19 cellular contexts compared by ENCODE assay signal in the genomic region with DNA sequence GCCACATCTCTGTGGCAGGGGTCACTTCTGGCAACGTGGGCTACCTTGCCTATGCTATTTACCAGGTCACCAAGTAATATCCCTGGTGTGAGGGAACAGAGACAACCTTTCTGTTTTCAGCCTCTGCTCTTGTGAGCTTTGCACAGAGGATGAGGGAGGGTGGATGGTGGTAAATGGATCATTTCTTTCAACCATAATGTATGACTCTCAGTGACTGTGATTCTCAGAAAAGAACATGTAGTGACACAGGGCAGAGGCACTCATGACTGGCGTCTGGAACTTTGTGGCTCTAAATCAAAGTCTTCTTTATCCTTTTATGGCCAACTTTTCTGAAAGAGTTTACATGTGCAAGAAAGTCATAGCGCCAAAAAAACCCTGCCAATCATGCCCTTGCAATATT.
DNase-seq lines count a peak whose midpoint lies in the region; ATAC-seq and TF ChIP-seq lines count a peak whose summit lies in the region.
"Had no signal": no experiment of that assay in that cellular context is flagged by ENCODE, and none has a peak within 500 bp of the region (broad histone marks: within the 10 kb centered on the region; RNA-seq: fewer than 3 reads in every experiment).

No MANE protein-coding gene starts in this region.

- H2BK12ac ChIP-seq in H9 (ENCODE audit: insufficient read length, low read depth, low read length) = no peak overlapping the region

- no peak overlapping the region for H3T11ph ChIP-seq in H9 (ENCODE audit: low read length)

- no peak overlapping the region for H3K27ac ChIP-seq in H9 (ENCODE audit: insufficient read length, low read depth, low read length)
- H3K27ac ChIP-seq: 22Rv1; A549; BLaER1 treated with 17β-estradiol and CSF1 and Interleukin-3, amounts not matched to agents 10 nM and 100 nM; C4-2B had no signal

- H4K5ac ChIP-seq in H9 (ENCODE audit: insufficient read length, low read depth, low read length) = no peak overlapping the region

- peak; percentile 11 for DNase-seq in activated CD4-positive, alpha-beta T cell treated with anti-CD3 and anti-CD28 coated beads, Interleukin-2, amount 10 ng/mL, durations not matched to agents 24 days and 14 days
- no peak for DNase-seq in activated CD4-positive, alpha-beta T cell treated with anti-CD3 and anti-CD28 coated beads for 48 hours
- DNase-seq in lower leg skin (ENCODE audit: low spot score in 2 of 2) = peak; percentile 8 to 48
- peak; percentile 32 for DNase-seq in osteocyte (ENCODE audit: extremely low spot score, unreplicated experiment)
- no peak for DNase-seq in H9
- DNase-seq in NCI-H1436 treated with DMSO at 0.1 percent for 48 hours (lab: John Stamatoyannopoulos, UW) = no peak
- DNase-seq: AML-193; Caco-2; Calu3; CD4-positive, alpha-beta T cell; CD8-positive, alpha-beta T cell; DMS79 treated with DMSO at 0.1 percent for 48 hours; GF-D8 had no signal

- H2BK20ac ChIP-seq in H9 (ENCODE audit: low read depth, low read length, poor library complexity, severe bottlenecking) = no peak overlapping the region

- no peaks in the 10 kb centered on the region for H3K9me3 Mint-ChIP-seq in activated CD4-positive, alpha-beta T cell treated with anti-CD3 and anti-CD28 coated beads, Interleukin-2, amount 10 ng/mL, durations not matched to agents 24 days and 14 days
- no peaks in the 10 kb centered on the region for H3K9me3 Mint-ChIP-seq in osteocyte (ENCODE audit: unreplicated experiment)
- H3K9me3 Mint-ChIP-seq in H9 = no peaks in the 10 kb centered on the region
- H3K9me3 Mint-ChIP-seq: CD4-positive, alpha-beta T cell; CD8-positive, alpha-beta T cell had no signal

- no peaks in the 10 kb centered on the region for H3K79me2 ChIP-seq in H9 (ENCODE audit: insufficient read depth, low read length)

- H3K27me3 ChIP-seq in H9 (ENCODE audit: insufficient read depth, low read length) = no peaks in the 10 kb centered on the region
- H3K27me3 ChIP-seq: BLaER1 treated with 17β-estradiol and CSF1 and Interleukin-3, amounts not matched to agents 10 nM and 100 nM had no signal

- H3K4ac ChIP-seq in H9 (ENCODE audit: low read depth, low read length) = no peak overlapping the region

- H3K4me1 Mint-ChIP-seq in activated CD4-positive, alpha-beta T cell treated with anti-CD3 and anti-CD28 coated beads, Interleukin-2, amount 10 ng/mL, durations not matched to agents 24 days and 14 days = peaks cover 1% of the 10 kb centered on the region
- H3K4me1 Mint-ChIP-seq in osteocyte (ENCODE audit: unreplicated experiment) = no peaks in the 10 kb centered on the region
- H3K4me1 Mint-ChIP-seq in H9 = no peaks in the 10 kb centered on the region
- H3K4me1 Mint-ChIP-seq: B cell had no signal

- H2AK5ac ChIP-seq in H9 (ENCODE audit: insufficient read length, low read length) = no peak overlapping the region

- no peak overlapping the region for H3K4me3 Mint-ChIP-seq in activated CD4-positive, alpha-beta T cell treated with anti-CD3 and anti-CD28 coated beads, Interleukin-2, amount 10 ng/mL, durations not matched to agents 24 days and 14 days
- H3K4me3 Mint-ChIP-seq in osteocyte (ENCODE audit: unreplicated experiment) = no peak overlapping the region
- H3K4me3 Mint-ChIP-seq in H9 = no peak overlapping the region
- H3K4me3 Mint-ChIP-seq: B cell; CD4-positive, alpha-beta T cell; CD8-positive, alpha-beta T cell had no signal

- H4K91ac ChIP-seq in H9 (ENCODE audit: insufficient read length, low read depth, low read length) = no peak overlapping the region

- H3K23ac ChIP-seq in H9 (ENCODE audit: insufficient read length, low read depth, low read length) = no peak overlapping the region

- H4K20me1 ChIP-seq in H9 (ENCODE audit: control insufficient read depth, insufficient read depth, insufficient read length) = no peaks in the 10 kb centered on the region
- H4K20me1 ChIP-seq: BLaER1 treated with 17β-estradiol and CSF1 and Interleukin-3, amounts not matched to agents 10 nM and 100 nM had no signal

- H3K4me2 ChIP-seq in H9 (ENCODE audit: insufficient read depth, insufficient read length, low read length) = no peak overlapping the region
- H3K4me2 ChIP-seq: A549; BLaER1 treated with 17β-estradiol and CSF1 and Interleukin-3, amounts not matched to agents 10 nM and 100 nM had no signal

- H2AFZ ChIP-seq in H9 (ENCODE audit: low read length) = no peak overlapping the region

- ATAC-seq in GM18861 (IDR thresholded peaks at IDR 0.05; ENCODE audit: unreplicated experiment) = no peak
- ATAC-seq: A549; CD8-positive, alpha-beta T cell had no signal

- no peak for TF ChIP-seq CTCF in lower leg skin (IDR thresholded peaks at IDR 0.05)
- TF ChIP-seq CTCF in osteocyte (IDR thresholded peaks at IDR 0.05) = no peak
- TF ChIP-seq CTCF in H9 (conservative IDR thresholded peaks at IDR 0.05) = no peak

- no peak overlapping the region for H3K14ac ChIP-seq in H9 (ENCODE audit: insufficient read depth, low read length)

- intact Hi-C loops in activated CD4-positive, alpha-beta T cell treated with anti-CD3 and anti-CD28 coated beads, Interleukin-2, amount 10 ng/mL, durations not matched to agents 24 days and 14 days (cut with micrococcal nuclease) = no loop called here
- intact Hi-C loops in lower leg skin (cut with DNase I; ENCODE audit: low total_unique reads) = no loop called here

- H2BK15ac ChIP-seq in H9 (ENCODE audit: low read depth, low read length) = no peak overlapping the region

- H3K9ac ChIP-seq in H9 (ENCODE audit: extremely low read depth, insufficient read length, low read length) = no peak overlapping the region
- H3K9ac ChIP-seq: BLaER1 treated with 17β-estradiol and CSF1 and Interleukin-3, amounts not matched to agents 10 nM and 100 nM had no signal

- no peak overlapping the region for H2BK120ac ChIP-seq in H9 (ENCODE audit: low read depth, low read length, poor library complexity, severe bottlenecking)

- H3K56ac ChIP-seq in H9 (ENCODE audit: insufficient read length, low read depth, low read length) = no peak overlapping the region

- H3K36me3 Mint-ChIP-seq in activated CD4-positive, alpha-beta T cell treated with anti-CD3 and anti-CD28 coated beads, Interleukin-2, amount 10 ng/mL, durations not matched to agents 24 days and 14 days (ENCODE audit: low read depth) = no peaks in the 10 kb centered on the region
- H3K36me3 Mint-ChIP-seq in osteocyte (ENCODE audit: unreplicated experiment) (no peaks in the 10 kb centered on the region), H9 (ENCODE audit: insufficient read depth in 1 of 3, low read depth in 3 of 3) (no peaks in the 10 kb centered on the region)
- H3K36me3 Mint-ChIP-seq: CD8-positive, alpha-beta T cell had no signal

- no peaks in the 10 kb centered on the region for H3K79me1 ChIP-seq in H9 (ENCODE audit: insufficient read depth, low read depth, low read length, poor library complexity, severe bottlenecking)

- 59 to 66% methylated on average over 3 of the region's 3 CpGs for WGBS in lower leg skin, 2 donors
- WGBS in H9 (ENCODE audit: extremely low coverage, insufficient read length, low lambda C conversion rate) = no CpG with 5 or more reads among the region's 3 CpGs

- no peak overlapping the region for H3K18ac ChIP-seq in H9 (ENCODE audit: insufficient read length, low read depth, low read length)

- H3K27ac Mint-ChIP-seq in activated CD4-positive, alpha-beta T cell treated with anti-CD3 and anti-CD28 coated beads, Interleukin-2, amount 10 ng/mL, durations not matched to agents 24 days and 14 days = no peak overlapping the region
- H3K27ac Mint-ChIP-seq in osteocyte (ENCODE audit: unreplicated experiment) = no peak overlapping the region
- no peak overlapping the region; a peak in 1 of 7 replicates for H3K27ac Mint-ChIP-seq in H9
- H3K27ac Mint-ChIP-seq: B cell; CD4-positive, alpha-beta T cell; CD8-positive, alpha-beta T cell had no signal

- H3K23me2 ChIP-seq in H9 (ENCODE audit: insufficient read length, low read depth, low read length, poor library complexity, severe bottlenecking) = no peaks in the 10 kb centered on the region

- H4K8ac ChIP-seq in H9 (replicated peaks; ENCODE audit: insufficient read length, low read depth, low read length) = no peak overlapping the region

- H3K27me3 Mint-ChIP-seq in activated CD4-positive, alpha-beta T cell treated with anti-CD3 and anti-CD28 coated beads, Interleukin-2, amount 10 ng/mL, durations not matched to agents 24 days and 14 days = peaks cover 4% of the 10 kb centered on the region
- H3K27me3 Mint-ChIP-seq in osteocyte (ENCODE audit: unreplicated experiment) (no peaks in the 10 kb centered on the region), H9 (ENCODE audit: low read depth) (peaks cover 16% of the 10 kb centered on the region)

- H2BK5ac ChIP-seq in H9 (ENCODE audit: insufficient read length, low read length) = no peak overlapping the region

- no peak for TF ChIP-seq POLR2A in lower leg skin (IDR thresholded peaks at IDR 0.05)

- no peaks in the 10 kb centered on the region for H3K4me1 ChIP-seq in H9 (ENCODE audit: insufficient read depth, low read length)
- H3K4me1 ChIP-seq: A549, Caco-2 had no signal

- H3K4me3 ChIP-seq in lower leg skin (ENCODE audit: low read depth, poor library complexity, severe bottlenecking) = no peak overlapping the region
- H3K4me3 ChIP-seq: A549; BLaER1 treated with 17β-estradiol and CSF1 and Interleukin-3, amounts not matched to agents 10 nM and 100 nM had no signal

- no peaks in the 10 kb centered on the region for H3K9me3 ChIP-seq in H9 (ENCODE audit: control insufficient read depth, low read depth, low read length)
- H3K9me3 ChIP-seq: A549, Caco-2 had no signal

Comparison
In these comparisons a context has a peak if more than half of its experiments do, and no peak if none do; other contexts are left out.
1. DNase-seq: peak in activated CD4-positive, alpha-beta T cell treated with anti-CD3 and anti-CD28 coated beads, Interleukin-2, amount 10 ng/mL, durations not matched to agents 24 days and 14 days (single experiment), lower leg skin (2 of 2) and osteocyte (single experiment); none in activated CD4-positive, alpha-beta T cell treated with anti-CD3 and anti-CD28 coated beads for 48 hours (single experiment), H9 (single experiment) and NCI-H1436 treated with DMSO at 0.1 percent for 48 hours (single experiment).